Comparison of ENCODE assay signal across 10 cellular contexts in the genomic region with DNA sequence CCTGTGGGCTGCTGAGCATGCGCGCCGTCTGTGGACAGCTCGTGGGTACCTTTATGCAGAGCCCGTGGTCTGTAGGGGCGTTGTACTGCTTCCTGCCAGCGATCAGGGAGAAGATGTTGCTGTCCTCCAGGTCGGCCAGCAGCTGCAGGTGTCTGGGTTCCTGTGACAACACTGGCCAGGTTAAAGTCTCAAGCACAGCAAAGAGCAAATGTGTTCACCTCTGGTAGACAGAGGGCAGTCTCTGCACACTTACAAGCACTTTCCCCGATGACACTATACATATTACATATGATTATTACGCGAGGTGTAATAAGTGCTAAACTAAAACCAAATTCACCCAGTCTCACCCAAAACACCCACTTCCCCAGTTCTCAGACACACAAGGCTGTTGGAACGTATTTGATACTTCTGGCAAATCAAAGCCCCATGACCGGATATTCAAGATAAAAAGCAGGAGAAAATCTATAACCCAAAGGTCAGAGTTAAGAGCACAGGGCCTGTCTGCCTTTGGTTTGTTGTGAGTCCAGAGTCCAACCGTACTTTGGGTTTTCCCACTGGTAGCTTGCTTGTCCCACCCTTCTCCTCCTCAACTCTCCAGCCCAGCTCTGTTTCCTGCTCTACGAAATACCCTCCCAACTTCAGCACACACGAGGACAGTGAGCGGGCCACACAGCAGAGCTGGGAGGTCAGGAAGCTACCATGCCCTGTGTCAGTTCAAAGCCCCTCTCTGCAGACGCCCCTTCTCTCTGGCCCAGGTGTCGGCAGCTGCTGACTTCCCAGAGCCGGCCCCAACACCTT. TPM values are rescaled to one million over a fixed set of nuclear protein-coding genes. Genes with fewer than 3 reads are reported as not detected.
DNase-seq lines count a peak whose midpoint lies in the region; ATAC-seq and TF ChIP-seq lines count a peak whose summit lies in the region.
"Had no signal": no experiment of that assay in that cellular context is flagged by ENCODE, and none has a peak within 500 bp of the region (broad histone marks: within the 10 kb centered on the region; RNA-seq: fewer than 3 reads in every experiment).

No MANE protein-coding gene starts in this region.

- WGBS in hepatocyte (ENCODE audit: low lambda C conversion rate, missing lambda C conversion rate): 85% methylated on average over 20 of the region's 20 CpGs

- no peaks in the 10 kb centered on the region for H3K27me3 ChIP-seq in hepatocyte

- H3K36me3 ChIP-seq in hepatocyte (replicated peaks; ENCODE audit: insufficient read depth, low read depth): no peaks in the 10 kb centered on the region

- H3K4me3 Mint-ChIP-seq in activated naive CD8-positive, alpha-beta T cell treated with anti-CD3 and anti-CD28 coated beads, Interleukin-2, amount 50 U/mL, for 24 hours: no peak overlapping the region

- H4K20me1 ChIP-seq in hepatocyte (ENCODE audit: insufficient read depth, poor library complexity, severe bottlenecking): no peaks in the 10 kb centered on the region

- peaks cover 15% of the 10 kb centered on the region for H3K4me1 Mint-ChIP-seq in activated naive CD8-positive, alpha-beta T cell treated with anti-CD3 and anti-CD28 coated beads, Interleukin-2, amount 50 U/mL, for 24 hours

- peak; percentile 49 for TF ChIP-seq CTCF in hepatocyte (IDR thresholded peaks at IDR 0.05; ENCODE audit: poor library complexity)

- H3K27ac ChIP-seq in hepatocyte: peak overlapping the region; percentile 83

- H3K27me3 Mint-ChIP-seq in activated naive CD8-positive, alpha-beta T cell treated with anti-CD3 and anti-CD28 coated beads, Interleukin-2, amount 50 U/mL, for 24 hours: no peaks in the 10 kb centered on the region

- no peak overlapping the region for H2AFZ ChIP-seq in hepatocyte

- DNase-seq in AML-193 (lab: John Stamatoyannopoulos, UW) (peak; percentile 12 to 38), HCEC 1CT (peak; percentile 14), hepatocyte (ENCODE audit: low spot score) (peak; percentile 69), H4 (ENCODE audit: low spot score) (no peak)
- DNase-seq in activated naive CD8-positive, alpha-beta T cell treated with anti-CD3 and anti-CD28 coated beads, Interleukin-2, amount 50 U/mL, for 24 hours: no peak
- no peak for DNase-seq in NK-92 treated with Interleukin-12 subunit alpha and Interleukin-12 subunit beta, amount 100 ng/mL, for 24 hours (lab: John Stamatoyannopoulos, UW)
- DNase-seq: cerebellar nuclear complex, GF-D8 had no signal

- no peaks in the 10 kb centered on the region for H3K79me2 ChIP-seq in hepatocyte

- no peak overlapping the region for H3K27ac Mint-ChIP-seq in activated naive CD8-positive, alpha-beta T cell treated with anti-CD3 and anti-CD28 coated beads, Interleukin-2, amount 50 U/mL, for 24 hours

- no peak overlapping the region for H3K4me2 ChIP-seq in hepatocyte

- no peaks in the 10 kb centered on the region for H3K9me2 ChIP-seq in hepatocyte (replicated peaks; ENCODE audit: insufficient read depth)

- no peaks in the 10 kb centered on the region for H3K9me3 ChIP-seq in hepatocyte (ENCODE audit: low read depth)

- no peaks in the 10 kb centered on the region for H3K36me3 Mint-ChIP-seq in activated naive CD8-positive, alpha-beta T cell treated with anti-CD3 and anti-CD28 coated beads, Interleukin-2, amount 50 U/mL, for 24 hours (ENCODE audit: low read depth)

- H3K4me1 ChIP-seq in hepatocyte (ENCODE audit: insufficient read depth): peaks cover 9% of the 10 kb centered on the region

- ATAC-seq in activated naive CD8-positive, alpha-beta T cell treated with anti-CD3 and anti-CD28 coated beads, Interleukin-2, amount 50 U/mL, for 24 hours: peak; percentile 33
- ATAC-seq in GM18502 (IDR thresholded peaks at IDR 0.05; ENCODE audit: poor library complexity, unreplicated experiment) (no peak), GM19455 (IDR thresholded peaks at IDR 0.05; ENCODE audit: unreplicated experiment) (no peak)

- H3K4me3 ChIP-seq in hepatocyte: no peak overlapping the region

- H3K9me3 Mint-ChIP-seq in activated naive CD8-positive, alpha-beta T cell treated with anti-CD3 and anti-CD28 coated beads, Interleukin-2, amount 50 U/mL, for 24 hours: no peaks in the 10 kb centered on the region

RNA-seq across cellular contexts. Expression of gene DDC, which starts 49.7 kb away (rescaled TPM):
- 56.1 and 58.0 TPM in 2 replicates for total RNA-seq in hepatocyte
- 37.8 and 42.4 TPM in 2 replicates for polyA plus RNA-seq in hepatocyte
- not detected in 2 replicates for total RNA-seq in H4 (2014; rRNA removed; shearing (Covaris generic))

Comparison
In these comparisons a context has a peak if more than half of its experiments do, and no peak if none do; other contexts are left out.
1. DNase-seq: peak in AML-193 (2 of 2), HCEC 1CT (single experiment) and hepatocyte (single experiment); none in activated naive CD8-positive, alpha-beta T cell treated with anti-CD3 and anti-CD28 coated beads, Interleukin-2, amount 50 U/mL, for 24 hours (single experiment), NK-92 treated with Interleukin-12 subunit alpha and Interleukin-12 subunit beta, amount 100 ng/mL, for 24 hours (single experiment) and H4 (single experiment).
2. RNA of gene DDC, which starts 49.7 kb away (total RNA-seq): 56.1 to 58.0 TPM in hepatocyte; not detected in H4; every median in the first group is over 10 times any median in the second.